13 cellular contexts compared by ENCODE assay signal in the genomic region with DNA sequence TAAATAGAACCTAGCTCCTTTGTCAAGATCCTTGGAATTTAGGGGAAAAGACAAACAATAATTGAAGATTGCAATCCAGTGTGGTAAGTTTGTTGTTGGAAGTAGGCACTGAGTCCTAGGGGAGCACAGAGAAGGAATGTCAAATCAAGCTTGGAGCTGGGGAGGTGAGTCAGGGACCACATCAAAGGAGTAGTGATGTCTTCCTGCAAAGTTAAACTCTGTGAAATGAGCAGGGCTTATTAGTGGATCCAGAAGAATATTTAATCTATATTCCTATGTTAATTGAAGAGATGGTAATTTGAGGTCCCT. TPM values are rescaled to one million over a fixed set of nuclear protein-coding genes. Genes with fewer than 3 reads are reported as not detected.
DNase-seq lines count a peak whose midpoint lies in the region; ATAC-seq and TF ChIP-seq lines count a peak whose summit lies in the region.
"Had no signal": no experiment of that assay in that cellular context is flagged by ENCODE, and none has a peak within 500 bp of the region (broad histone marks: within the 10 kb centered on the region; RNA-seq: fewer than 3 reads in every experiment).

No MANE protein-coding gene starts in this region.

- no peaks in the 10 kb centered on the region for H3K27me3 Mint-ChIP-seq in activated T-cell treated with anti-CD3 and anti-CD28 coated beads, Interleukin-2, amount 50 U/mL, for 24 hours
- H3K27me3 Mint-ChIP-seq: brain had no signal

- no peaks in the 10 kb centered on the region for H3K9me2 ChIP-seq in Karpas-422 (replicated peaks; ENCODE audit: insufficient read depth, low read length)

- H3K27me3 ChIP-seq in Panc1 (ENCODE audit: control insufficient read depth, insufficient read depth, low read length) (no peaks in the 10 kb centered on the region), Karpas-422 (ENCODE audit: low read length) (0 out of 2 replicates have a peak, but pooled peaks cover 2% of the 10 kb centered on the region)
- H3K27me3 ChIP-seq: gastroesophageal sphincter had no signal

- no peak overlapping the region for H3K4me3 ChIP-seq in Panc1 (ENCODE audit: low read depth in 2 of 2, low read length in 2 of 2)
- H3K4me3 ChIP-seq in epithelial cell of esophagus (ENCODE audit: low read length) = no peak overlapping the region
- no peak overlapping the region for H3K4me3 ChIP-seq in skeletal muscle cell (ENCODE audit: low read depth, low read length)
- H3K4me3 ChIP-seq in Karpas-422 (ENCODE audit: low read length) = no peak overlapping the region
- H3K4me3 ChIP-seq: gastroesophageal sphincter had no signal

- no peak overlapping the region for H2AFZ ChIP-seq in Karpas-422 (ENCODE audit: low read length)

- no peaks in the 10 kb centered on the region for H3K9me3 Mint-ChIP-seq in activated T-cell treated with anti-CD3 and anti-CD28 coated beads, Interleukin-2, amount 50 U/mL, for 24 hours
- H3K9me3 Mint-ChIP-seq: brain had no signal

- POLR2A ChIA-PET in Panc1 (lab: Charles Lee) = no interaction called here

- TF ChIP-seq CTCF in Panc1 (IDR thresholded peaks at IDR 0.05) (no peak), epithelial cell of esophagus (IDR thresholded peaks at IDR 0.05; ENCODE audit: insufficient read depth, low read depth, low read length, missing control alignments) (no peak)

- H3K27ac ChIP-seq in Panc1 (ENCODE audit: low read length) (no peak overlapping the region; the same call in 1 of the 2 replicates), Karpas-422 (ENCODE audit: low read length) (no peak overlapping the region)
- H3K27ac ChIP-seq: gastroesophageal sphincter had no signal

- no peak for DNase-seq in activated T-cell treated with anti-CD3 and anti-CD28 coated beads, Interleukin-2, amount 50 U/mL, for 24 hours
- DNase-seq in activated T-cell treated with anti-CD3 and anti-CD28 coated beads for 4 hours (no peak), Panc1 (ENCODE audit: low read depth, low spot score) (no peak), epithelial cell of esophagus (ENCODE audit: low read depth) (peak; percentile 85), skeletal muscle cell (ENCODE audit: low read depth) (peak; percentile 64), Karpas-422 (no peak), NCI-H2171 (lab: John Stamatoyannopoulos, UW) (no peak), epidermal melanocyte (ENCODE audit: insufficient read length, low spot score) (no peak)
- DNase-seq: activated CD4-positive, alpha-beta T cell treated with anti-CD3 and anti-CD28 coated beads, Interleukin-2, amount 50 U/mL, for 1 hour; NCI-H2029; stimulated activated CD4-positive, alpha-beta T cell treated with anti-CD3 and anti-CD28 coated beads, Interleukin-12 subunit alpha, Interleukin-12 subunit beta, amount 100 ng/mL, for 4 hours had no signal

- intact Hi-C loops in Panc1 (cut with micrococcal nuclease; ENCODE audit: unreplicated experiment) = no loop called here

- no peak overlapping the region for H3K9ac ChIP-seq in Karpas-422 (ENCODE audit: low read length)

- H3K36me3 ChIP-seq in Panc1 (ENCODE audit: control insufficient read depth, insufficient read depth, low read length) (no peaks in the 10 kb centered on the region), Karpas-422 (ENCODE audit: insufficient read depth, low read length) (no peaks in the 10 kb centered on the region)
- H3K36me3 ChIP-seq: gastroesophageal sphincter had no signal

- no peak overlapping the region for H3K4me2 ChIP-seq in Karpas-422 (ENCODE audit: low read depth, low read length, poor library complexity, severe bottlenecking)

- peaks cover 18% of the 10 kb centered on the region for H3K4me1 ChIP-seq in Panc1 (ENCODE audit: control insufficient read depth, insufficient read depth, low read length)
- peaks cover 3% of the 10 kb centered on the region for H3K4me1 ChIP-seq in Karpas-422 (ENCODE audit: low read length)
- H3K4me1 ChIP-seq: gastroesophageal sphincter had no signal

- H3K4me1 Mint-ChIP-seq in activated T-cell treated with anti-CD3 and anti-CD28 coated beads, Interleukin-2, amount 50 U/mL, for 24 hours (ENCODE audit: low read depth) = peaks cover 52% of the 10 kb centered on the region

- no TSS peak for BruUV-seq in Panc1 (replicated peaks; lab: Mats Ljungman, UMichigan)

- H4K20me1 ChIP-seq in Karpas-422 (ENCODE audit: insufficient read depth, low read depth, low read length) = no peaks in the 10 kb centered on the region

- H3K4me3 Mint-ChIP-seq in activated T-cell treated with anti-CD3 and anti-CD28 coated beads, Interleukin-2, amount 50 U/mL, for 24 hours = no peak overlapping the region
- H3K4me3 Mint-ChIP-seq: brain had no signal

- no peaks in the 10 kb centered on the region for H3K79me2 ChIP-seq in Karpas-422 (ENCODE audit: low read length)

- in situ Hi-C loops in Panc1 (cut with HindIII; ENCODE audit: low pct_unique_long_range_greater_than_20kb, low sequenced_read_pairs) = no loop called here

- CTCF ChIA-PET in Panc1 (lab: Charles Lee) = no interaction called here

- H3K9me3 ChIP-seq in Panc1 (ENCODE audit: control insufficient read depth, insufficient read depth, low read depth, low read length) (no peaks in the 10 kb centered on the region), Karpas-422 (ENCODE audit: low read length) (no peaks in the 10 kb centered on the region)
- H3K9me3 ChIP-seq: gastroesophageal sphincter had no signal

- peak overlapping the region; percentile 2 for H3K27ac Mint-ChIP-seq in activated T-cell treated with anti-CD3 and anti-CD28 coated beads, Interleukin-2, amount 50 U/mL, for 24 hours

- ATAC-seq in Panc1 = peak; percentile 39; the same call in 1 of the 2 replicates
- ATAC-seq: gastroesophageal sphincter had no signal

- H3K36me3 Mint-ChIP-seq in activated T-cell treated with anti-CD3 and anti-CD28 coated beads, Interleukin-2, amount 50 U/mL, for 24 hours (ENCODE audit: low read depth) = no peaks in the 10 kb centered on the region
- H3K36me3 Mint-ChIP-seq: brain had no signal

RNA-seq across cellular contexts. Expression of a gene that starts 41.7 kb away (rescaled TPM):
- 38.7 TPM for total RNA-seq in Panc1 (2021; ENCODE audit: unreplicated experiment)
- polyA plus RNA-seq in Panc1 (2012; ENCODE audit: insufficient read length) = 10.0 TPM
- 47.0 and 52.4 TPM in 2 replicates for total RNA-seq in Karpas-422 (2014; rRNA removed; shearing (Covaris generic); ENCODE audit: low replicate concordance)

Comparison
In these comparisons a context has a peak if more than half of its experiments do, and no peak if none do; other contexts are left out.
1. DNase-seq: peak in epithelial cell of esophagus (single experiment) and skeletal muscle cell (single experiment); none in activated T-cell treated with anti-CD3 and anti-CD28 coated beads, Interleukin-2, amount 50 U/mL, for 24 hours (single experiment), activated T-cell treated with anti-CD3 and anti-CD28 coated beads for 4 hours (single experiment), Panc1 (single experiment), Karpas-422 (single experiment), NCI-H2171 (single experiment) and epidermal melanocyte (single experiment).